9 cellular contexts compared by ENCODE assay signal in the genomic region with DNA sequence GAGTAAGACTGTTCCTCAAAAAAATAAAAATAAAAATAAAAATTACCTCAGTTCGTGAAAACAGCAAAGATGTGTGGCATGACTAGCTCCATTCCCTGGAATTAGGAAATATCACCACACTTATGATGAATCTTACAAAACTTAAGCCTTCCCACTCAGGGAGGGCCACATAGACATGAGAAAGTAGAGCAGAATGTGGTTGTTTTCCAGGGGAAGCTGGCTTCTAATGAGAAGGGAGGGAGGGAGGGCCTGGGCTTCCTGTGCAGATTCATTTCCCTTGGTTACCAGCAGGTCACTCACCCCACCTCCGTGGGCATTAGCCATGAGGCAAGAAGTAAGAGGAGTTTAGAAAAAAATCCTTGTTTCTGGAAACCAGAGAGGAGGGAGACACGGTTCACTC.
DNase-seq lines count a peak whose midpoint lies in the region; ATAC-seq and TF ChIP-seq lines count a peak whose summit lies in the region.
"Had no signal": no experiment of that assay in that cellular context is flagged by ENCODE, and none has a peak within 500 bp of the region (broad histone marks: within the 10 kb centered on the region; RNA-seq: fewer than 3 reads in every experiment).

No MANE protein-coding gene starts in this region.

- no peaks in the 10 kb centered on the region for H3K36me3 Mint-ChIP-seq in osteocyte (ENCODE audit: unreplicated experiment)

- peaks cover 0 to 20% (median 0%) of the 10 kb centered on the region in 4 donors for H3K27me3 ChIP-seq in esophagus squamous epithelium

- H3K4me3 Mint-ChIP-seq in osteocyte (ENCODE audit: unreplicated experiment) = no peak overlapping the region

- no peak overlapping the region for H3K4me3 ChIP-seq in esophagus squamous epithelium

- TF ChIP-seq CTCF in esophagus squamous epithelium (IDR thresholded peaks at IDR 0.05) (no peak), osteocyte (IDR thresholded peaks at IDR 0.05) (no peak)

- no peaks in the 10 kb centered on the region for H3K36me3 ChIP-seq in esophagus squamous epithelium

- H3K27me3 Mint-ChIP-seq in osteocyte (ENCODE audit: unreplicated experiment) = no peaks in the 10 kb centered on the region

- intact Hi-C loops in esophagus squamous epithelium (cut with DNase I) = no loop called here

- peaks cover 0 to 22% (median 3%) of the 10 kb centered on the region in 3 donors for H3K4me1 ChIP-seq in esophagus squamous epithelium

- 28 to 36% methylated on average over 2 to 3 of the region's 3 CpGs for WGBS in esophagus squamous epithelium, 2 donors

- TF ChIP-seq POLR2A in esophagus squamous epithelium (IDR thresholded peaks at IDR 0.05) = no peak

- H3K27ac ChIP-seq in esophagus squamous epithelium = peak overlapping the region in 3 of 4 donors; percentile 34 to 66 (median 62)

- H3K9me3 Mint-ChIP-seq in osteocyte (ENCODE audit: unreplicated experiment) = no peaks in the 10 kb centered on the region

- peak; percentile 87 for DNase-seq in GM03348 (ENCODE audit: low spot score)
- DNase-seq in RPMI7951 (ENCODE audit: low read depth) = peak; percentile 91
- DNase-seq in esophagus squamous epithelium (lab: John Stamatoyannopoulos, UW) = no peak
- DNase-seq in osteocyte (ENCODE audit: extremely low spot score, unreplicated experiment) = no peak
- DNase-seq in activated CD8-positive, alpha-beta memory T cell treated with anti-CD3 and anti-CD28 coated beads for 24 hours = no peak
- DNase-seq in DMS114 treated with DMSO at 0.1 percent for 48 hours (lab: John Stamatoyannopoulos, UW; ENCODE audit: unreplicated experiment) = no peak
- DNase-seq: NCI-H1436 had no signal

- ATAC-seq in HG03108 (IDR thresholded peaks at IDR 0.05; ENCODE audit: unreplicated experiment) (no peak), GM21515 (IDR thresholded peaks at IDR 0.05; ENCODE audit: unreplicated experiment) (no peak)

- peaks cover 49% of the 10 kb centered on the region for H3K4me1 Mint-ChIP-seq in osteocyte (ENCODE audit: unreplicated experiment)

- H3K27ac Mint-ChIP-seq in osteocyte (ENCODE audit: unreplicated experiment) = peak overlapping the region; percentile 73

- H3K9me3 ChIP-seq in esophagus squamous epithelium = no peaks in the 10 kb centered on the region

Comparison
In these comparisons a context has a peak if more than half of its experiments do, and no peak if none do; other contexts are left out.
1. DNase-seq: peak in GM03348 (single experiment) and RPMI7951 (single experiment); none in esophagus squamous epithelium (single experiment), osteocyte (single experiment), activated CD8-positive, alpha-beta memory T cell treated with anti-CD3 and anti-CD28 coated beads for 24 hours (single experiment) and DMS114 treated with DMSO at 0.1 percent for 48 hours (single experiment).